Comparison of ENCODE assay signal across 19 cellular contexts in genomic region chr3:10280571-10280970, GRCh38. TPM values are rescaled to one million over a fixed set of nuclear protein-coding genes. Genes with fewer than 3 reads are reported as not detected.
DNase-seq lines count a peak whose midpoint lies in the region; ATAC-seq, FAIRE-seq and TF ChIP-seq lines count a peak whose summit lies in the region.
"Had no signal": no experiment of that assay in that cellular context is flagged by ENCODE, and none has a peak within 500 bp of the region (broad histone marks: within the 10 kb centered on the region; RNA-seq: fewer than 3 reads in every experiment).

No MANE protein-coding gene starts in this region.

- H3K4me3 Mint-ChIP-seq in activated naive CD8-positive, alpha-beta T cell treated with anti-CD3 and anti-CD28 coated beads, Interleukin-2, amount 50 U/mL, for 24 hours, result no peak overlapping the region
- H3K4me3 Mint-ChIP-seq in activated naive CD8-positive, alpha-beta T cell treated with anti-CD3 and anti-CD28 coated beads for 36 hours, result no peak overlapping the region
- H3K4me3 Mint-ChIP-seq: CD14-positive monocyte, H9 had no signal

- H3K9me3 ChIP-seq in DOHH2 (ENCODE audit: control insufficient read depth, insufficient read depth, low read length) (no peaks in the 10 kb centered on the region), spleen (no peaks in the 10 kb centered on the region)
- H3K9me3 ChIP-seq: Peyer's patch had no signal

- no peak for ATAC-seq in activated naive CD8-positive, alpha-beta T cell treated with anti-CD3 and anti-CD28 coated beads, Interleukin-2, amount 50 U/mL, for 24 hours
- ATAC-seq in GM19324 (IDR thresholded peaks at IDR 0.05; ENCODE audit: low FRiP score, unreplicated experiment), result no peak
- no peak for ATAC-seq in HG03442 (IDR thresholded peaks at IDR 0.05; ENCODE audit: unreplicated experiment)
- ATAC-seq: Right ventricle myocardium inferior had no signal

- peaks cover 37% of the 10 kb centered on the region for H3K79me2 ChIP-seq in DOHH2 (ENCODE audit: control insufficient read depth, low read length)

- H3K27me3 ChIP-seq in DOHH2 (ENCODE audit: control insufficient read depth, low read length) (no peaks in the 10 kb centered on the region), bronchial epithelial cell (ENCODE audit: control insufficient read depth, insufficient read depth, low read length) (no peaks in the 10 kb centered on the region), spleen (replicated peaks in 1 of 7) (no peaks in the 10 kb centered on the region)
- H3K27me3 ChIP-seq: Peyer's patch had no signal

- H3K36me3 ChIP-seq in DOHH2 (ENCODE audit: control insufficient read depth, low read length) (peaks cover 87% of the 10 kb centered on the region), bronchial epithelial cell (ENCODE audit: control insufficient read depth, insufficient read depth, low read length) (peaks cover 14% of the 10 kb centered on the region), spleen (peaks cover 0 to 100% (median 69%) of the 10 kb centered on the region in 6 donors)

- no peaks in the 10 kb centered on the region for H3K9me3 Mint-ChIP-seq in activated naive CD8-positive, alpha-beta T cell treated with anti-CD3 and anti-CD28 coated beads, Interleukin-2, amount 50 U/mL, for 24 hours
- H3K9me3 Mint-ChIP-seq in activated naive CD8-positive, alpha-beta T cell treated with anti-CD3 and anti-CD28 coated beads for 36 hours, result no peaks in the 10 kb centered on the region
- H3K9me3 Mint-ChIP-seq: CD14-positive monocyte, H9 had no signal

- FAIRE-seq in bronchial epithelial cell (lab: Jason Lieb, UNC), result peak; percentile 52

- no peak for DNase-seq in activated naive CD8-positive, alpha-beta T cell treated with anti-CD3 and anti-CD28 coated beads, Interleukin-2, amount 50 U/mL, for 24 hours
- DNase-seq in activated naive CD8-positive, alpha-beta T cell treated with anti-CD3 and anti-CD28 coated beads for 36 hours, result no peak
- DNase-seq in bronchial epithelial cell (ENCODE audit: low read depth) (no peak), spleen (peak; percentile 25)
- DNase-seq: COR-L47, GDM1, H9, NCI-H1105, NCI-H1694, NCI-H2081 treated with DMSO at 0.1 percent for 48 hours, NCI-H446 treated with DMSO at 0.1 percent for 48 hours had no signal

- H3K4me1 ChIP-seq in DOHH2 (ENCODE audit: control insufficient read depth, low read length) (0 out of 2 replicates have a peak, but pooled peaks cover 3% of the 10 kb centered on the region), spleen (peaks cover 0 to 21% (median 0%) of the 10 kb centered on the region in 6 donors)
- H3K4me1 ChIP-seq: Peyer's patch had no signal

- H3K4me1 Mint-ChIP-seq in activated naive CD8-positive, alpha-beta T cell treated with anti-CD3 and anti-CD28 coated beads, Interleukin-2, amount 50 U/mL, for 24 hours, result peaks cover 52% of the 10 kb centered on the region
- H3K4me1 Mint-ChIP-seq in activated naive CD8-positive, alpha-beta T cell treated with anti-CD3 and anti-CD28 coated beads for 36 hours, result peaks cover 35% of the 10 kb centered on the region

- 76 to 93% (median 88%) methylated on average over 6 of the region's 6 CpGs for WGBS in spleen, 5 donors

- peak; percentile 8 for TF ChIP-seq CTCF in DOHH2 (IDR thresholded peaks at IDR 0.05; ENCODE audit: low read depth, low read length, poor library complexity, severe bottlenecking)
- TF ChIP-seq CTCF in bronchial epithelial cell (IDR thresholded peaks at IDR 0.05; ENCODE audit: insufficient read depth, low read length, severe bottlenecking), result no peak
- TF ChIP-seq CTCF in spleen (IDR thresholded peaks at IDR 0.05 in 8 of 11, conservative IDR thresholded peaks at IDR 0.05 in 3 of 11), result no peak

- H3K36me3 Mint-ChIP-seq in activated naive CD8-positive, alpha-beta T cell treated with anti-CD3 and anti-CD28 coated beads, Interleukin-2, amount 50 U/mL, for 24 hours (ENCODE audit: low read depth), result peaks cover 51% of the 10 kb centered on the region
- H3K36me3 Mint-ChIP-seq in activated naive CD8-positive, alpha-beta T cell treated with anti-CD3 and anti-CD28 coated beads for 36 hours, result peaks cover 12% of the 10 kb centered on the region

- intact Hi-C loops in spleen (cut with DNase I; ENCODE audit: low total_unique reads), result no loop called here

- H3K9me2 ChIP-seq in DOHH2 (replicated peaks; ENCODE audit: control insufficient read depth, low read length), result no peaks in the 10 kb centered on the region

- no peak overlapping the region for H3K27ac ChIP-seq in DOHH2 (ENCODE audit: low read depth, low read length)
- H3K27ac ChIP-seq in spleen, result no peak overlapping the region
- H3K27ac ChIP-seq: Peyer's patch had no signal

- H3K4me3 ChIP-seq in DOHH2 (ENCODE audit: low read length) (no peak overlapping the region), bronchial epithelial cell (ENCODE audit: low read depth, low read length) (no peak overlapping the region), spleen (no peak overlapping the region)
- H3K4me3 ChIP-seq: K562, Peyer's patch had no signal

- H3K27me3 Mint-ChIP-seq in activated naive CD8-positive, alpha-beta T cell treated with anti-CD3 and anti-CD28 coated beads, Interleukin-2, amount 50 U/mL, for 24 hours, result no peaks in the 10 kb centered on the region
- H3K27me3 Mint-ChIP-seq in activated naive CD8-positive, alpha-beta T cell treated with anti-CD3 and anti-CD28 coated beads for 36 hours, result no peaks in the 10 kb centered on the region

- peaks cover 14% of the 10 kb centered on the region; the same call in 1 of the 2 replicates for H4K20me1 ChIP-seq in DOHH2 (ENCODE audit: control insufficient read depth, insufficient read depth, low read depth, low read length)

- H3K27ac Mint-ChIP-seq in activated naive CD8-positive, alpha-beta T cell treated with anti-CD3 and anti-CD28 coated beads, Interleukin-2, amount 50 U/mL, for 24 hours, result peak overlapping the region; percentile 74
- H3K27ac Mint-ChIP-seq in activated naive CD8-positive, alpha-beta T cell treated with anti-CD3 and anti-CD28 coated beads for 36 hours, result no peak overlapping the region
- H3K27ac Mint-ChIP-seq: H9 had no signal

- H3K4me2 ChIP-seq in DOHH2 (ENCODE audit: low read length), result no peak overlapping the region

- H3F3A ChIP-seq in DOHH2 (ENCODE audit: control insufficient read depth, insufficient read depth), result peaks cover 1% of the 10 kb centered on the region

- no peak for TF ChIP-seq POLR2A in spleen (IDR thresholded peaks at IDR 0.05)

RNA-seq across cellular contexts. Expression of gene GHRL, which starts 12.2 kb away (rescaled TPM):
- total RNA-seq in activated naive CD8-positive, alpha-beta T cell treated with anti-CD3 and anti-CD28 coated beads for 36 hours, result under 1 TPM; 0.38 to 0.41 TPM
- total RNA-seq in bronchial epithelial cell (0.13 TPM in 1 of 2 replicates, not detected in the other), spleen (1 to 10 TPM; 1.1 to 8.0 (median 3.8) TPM)
- 1 to 10 TPM; 3.6 to 6.6 (median 5.0) TPM for polyA plus RNA-seq in spleen
- total RNA-seq: Daoy had no signal

RNA-seq across cellular contexts. Expression of gene TATDN2, which starts 32.3 kb away (rescaled TPM):
- total RNA-seq in activated naive CD8-positive, alpha-beta T cell treated with anti-CD3 and anti-CD28 coated beads for 36 hours, result 10 to 100 TPM; 41.6 to 48.5 TPM
- 7.9 and 8.2 TPM in 2 replicates for total RNA-seq in bronchial epithelial cell
- 10 to 100 TPM; 32.8 to 56.1 (median 48.6) TPM for total RNA-seq in spleen
- polyA plus RNA-seq in spleen, result 10 to 100 TPM; 15.4 to 20.4 (median 16.2) TPM

RNA-seq across cellular contexts. Expression of gene SEC13, which starts 40.3 kb away (rescaled TPM):
- total RNA-seq in activated naive CD8-positive, alpha-beta T cell treated with anti-CD3 and anti-CD28 coated beads for 36 hours, result 100 to 1,000 TPM in 1 of 2 experiments, 10 to 100 TPM in 1; 99.4 to 103 TPM
- total RNA-seq in bronchial epithelial cell, result 177 and 188 TPM in 2 replicates
- total RNA-seq in spleen, result 100 to 1,000 TPM in 1 of 7 donors, 10 to 100 TPM in 6; 61.6 to 115 (median 71.2) TPM
- 10 to 100 TPM; 52.1 to 78.7 (median 68.0) TPM for polyA plus RNA-seq in spleen
